Comparison of ENCODE assay signal across 8 cellular contexts in the genomic region with DNA sequence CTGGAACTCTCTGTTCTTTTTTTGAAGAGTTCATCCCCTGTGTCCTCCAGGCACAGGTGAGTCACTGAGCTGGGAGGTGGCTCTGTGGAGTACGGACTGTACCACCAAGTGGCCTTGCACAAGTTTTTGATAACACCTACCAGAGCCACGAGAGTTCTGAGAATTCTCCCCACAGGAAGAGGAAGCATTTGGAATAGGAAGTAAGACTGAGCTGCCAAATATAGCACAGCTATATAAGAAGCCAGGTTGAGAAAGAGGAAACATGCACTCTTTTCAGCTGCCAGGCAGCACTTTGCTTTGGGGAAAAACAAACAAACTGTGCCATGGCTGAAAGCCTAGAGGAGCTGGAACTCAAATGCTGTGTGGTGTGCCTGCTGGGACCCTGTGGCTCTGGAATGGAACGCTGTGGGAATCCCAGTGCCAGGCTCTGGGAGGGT.
DNase-seq lines count a peak whose midpoint lies in the region; ATAC-seq and TF ChIP-seq lines count a peak whose summit lies in the region.

No MANE protein-coding gene starts in this region.

- peaks cover 69% of the 10 kb centered on the region for H3K79me2 ChIP-seq in Karpas-422 (ENCODE audit: low read length)

- TF ChIP-seq CTCF in type B pancreatic cell (conservative IDR thresholded peaks at IDR 0.05), result no peak

- no peaks in the 10 kb centered on the region for H3K36me3 ChIP-seq in Karpas-422 (ENCODE audit: insufficient read depth, low read length)

- no peaks in the 10 kb centered on the region for H3K27me3 ChIP-seq in Karpas-422 (ENCODE audit: low read length)

- H3K9me2 ChIP-seq in Karpas-422 (replicated peaks; ENCODE audit: insufficient read depth, low read length), result no peaks in the 10 kb centered on the region

- H3K4me3 ChIP-seq in Karpas-422 (ENCODE audit: low read length) (peak overlapping the region; percentile 34; the same call in 1 of the 2 replicates), skeletal muscle cell (ENCODE audit: low read depth, low read length) (no peak overlapping the region)

- peak overlapping the region; percentile 88 for H3K27ac ChIP-seq in Karpas-422 (ENCODE audit: low read length)

- H3K4me2 ChIP-seq in Karpas-422 (ENCODE audit: low read depth, low read length, poor library complexity, severe bottlenecking), result peak overlapping the region; percentile 58

- peak overlapping the region; percentile 49 to 66 for H3K4me3 Mint-ChIP-seq in activated T-cell treated with anti-CD3 and anti-CD28 coated beads, Interleukin-2, amount 50 U/mL, for 72 hours
- no peak overlapping the region for H3K4me3 Mint-ChIP-seq in type B pancreatic cell

- H3K4me1 Mint-ChIP-seq in activated T-cell treated with anti-CD3 and anti-CD28 coated beads, Interleukin-2, amount 50 U/mL, for 72 hours (ENCODE audit: low read depth), result peaks cover 75% of the 10 kb centered on the region
- peaks cover 10% of the 10 kb centered on the region for H3K4me1 Mint-ChIP-seq in type B pancreatic cell (ENCODE audit: unreplicated experiment)

- H3K4me1 ChIP-seq in Karpas-422 (ENCODE audit: low read length), result peaks cover 65% of the 10 kb centered on the region

- H3K9ac ChIP-seq in Karpas-422 (ENCODE audit: low read length), result peak overlapping the region; percentile 44

- no peaks in the 10 kb centered on the region for H3K9me3 Mint-ChIP-seq in activated T-cell treated with anti-CD3 and anti-CD28 coated beads, Interleukin-2, amount 50 U/mL, for 72 hours
- H3K9me3 Mint-ChIP-seq in type B pancreatic cell, result no peaks in the 10 kb centered on the region

- H3K27me3 Mint-ChIP-seq in activated T-cell treated with anti-CD3 and anti-CD28 coated beads, Interleukin-2, amount 50 U/mL, for 72 hours (ENCODE audit: low read depth), result no peaks in the 10 kb centered on the region
- H3K27me3 Mint-ChIP-seq in type B pancreatic cell, result no peaks in the 10 kb centered on the region

- no peaks in the 10 kb centered on the region for H4K20me1 ChIP-seq in Karpas-422 (ENCODE audit: insufficient read depth, low read depth, low read length)

- DNase-seq in Karpas-422, result peak; percentile 84
- DNase-seq in activated T-cell treated with anti-CD3 and anti-CD28 coated beads, Interleukin-2, amount 50 U/mL, for 72 hours, result peak; percentile 33 to 42
- DNase-seq in head of caudate nucleus, result peak in 32 of 42 donors; percentile 7 to 72 (median 34)
- peak; percentile 74 for DNase-seq in skeletal muscle cell (ENCODE audit: low read depth)
- no peak for DNase-seq in type B pancreatic cell (ENCODE audit: extremely low spot score, unreplicated experiment)

- H2AFZ ChIP-seq in Karpas-422 (ENCODE audit: low read length), result 0 out of 2 replicates have a peak overlapping the region, but pooled peaks have one; percentile 6

- H3K27ac Mint-ChIP-seq in activated T-cell treated with anti-CD3 and anti-CD28 coated beads, Interleukin-2, amount 50 U/mL, for 72 hours, result peak overlapping the region; percentile 44
- H3K27ac Mint-ChIP-seq in type B pancreatic cell, result no peak overlapping the region

- H3K36me3 Mint-ChIP-seq in activated T-cell treated with anti-CD3 and anti-CD28 coated beads, Interleukin-2, amount 50 U/mL, for 72 hours (ENCODE audit: insufficient read depth in 2 of 2), result no peaks in the 10 kb centered on the region
- H3K36me3 Mint-ChIP-seq in type B pancreatic cell, result no peaks in the 10 kb centered on the region

- no peaks in the 10 kb centered on the region for H3K9me3 ChIP-seq in Karpas-422 (ENCODE audit: low read length)

- intact Hi-C loops in head of caudate nucleus (cut with DNase I), result no loop called here

- peak; percentile 55 for ATAC-seq in GM18498 (IDR thresholded peaks at IDR 0.05; ENCODE audit: unreplicated experiment)
- peak; percentile 59 to 61 for ATAC-seq in activated T-cell treated with anti-CD3 and anti-CD28 coated beads, Interleukin-2, amount 50 U/mL, for 72 hours (replicated peaks in 1 of 2)
- no peak for ATAC-seq in HG03196 (IDR thresholded peaks at IDR 0.05; ENCODE audit: unreplicated experiment)
- no peak for ATAC-seq in GM19467 (IDR thresholded peaks at IDR 0.05; ENCODE audit: unreplicated experiment)

Comparison
In these comparisons a context has a peak if more than half of its experiments do, and no peak if none do; other contexts are left out.
1. ATAC-seq: peak in GM18498 (single experiment) and activated T-cell treated with anti-CD3 and anti-CD28 coated beads, Interleukin-2, amount 50 U/mL, for 72 hours (2 of 2); none in HG03196 (single experiment) and GM19467 (single experiment).